ENCODE assay signal across 10 cellular contexts in the genomic region with DNA sequence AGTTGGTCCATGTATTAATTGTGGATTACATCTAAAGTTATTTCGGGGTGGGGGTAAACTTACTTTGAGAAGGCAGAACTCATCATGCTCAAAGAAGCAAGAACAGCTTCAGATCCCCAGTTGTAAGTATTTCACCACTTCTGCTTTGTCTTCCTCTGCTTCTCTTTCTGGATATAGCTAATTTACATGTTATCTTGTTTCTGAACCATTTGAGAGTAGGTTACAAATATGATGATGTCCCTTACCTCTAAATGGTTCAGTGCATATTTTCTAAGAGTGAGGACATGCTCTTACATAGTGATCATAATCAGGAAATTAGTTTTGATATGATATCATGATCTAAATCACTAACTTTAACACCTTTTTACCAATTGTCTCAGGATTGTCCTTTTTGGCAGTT. TPM values are rescaled to one million over a fixed set of nuclear protein-coding genes. Genes with fewer than 3 reads are reported as not detected.
DNase-seq lines count a peak whose midpoint lies in the region; ATAC-seq and TF ChIP-seq lines count a peak whose summit lies in the region.
"Had no signal": no experiment of that assay in that cellular context is flagged by ENCODE, and none has a peak within 500 bp of the region (broad histone marks: within the 10 kb centered on the region; RNA-seq: fewer than 3 reads in every experiment).

No MANE protein-coding gene starts in this region.

- H3K79me2 ChIP-seq in smooth muscle cell (ENCODE audit: low read depth) = peaks cover 86% of the 10 kb centered on the region

- peaks cover 91% of the 10 kb centered on the region for H4K20me1 ChIP-seq in smooth muscle cell (ENCODE audit: low read depth)

- peak overlapping the region; percentile 48 for H3K9ac ChIP-seq in smooth muscle cell (ENCODE audit: low read depth)

- peaks cover 53% of the 10 kb centered on the region for H3F3A ChIP-seq in smooth muscle cell (ENCODE audit: low read depth)

- no peak for TF ChIP-seq CTCF in smooth muscle cell (IDR thresholded peaks at IDR 0.05; ENCODE audit: borderline replicate concordance, insufficient read depth, poor library complexity, severe bottlenecking)

- H3K27ac ChIP-seq in smooth muscle cell (ENCODE audit: low read depth) = peak overlapping the region; percentile 99

- peak; percentile 95 for DNase-seq in NOMO-1 treated with DMSO at 0.1 percent for 48 hours (lab: John Stamatoyannopoulos, UW; ENCODE audit: unreplicated experiment)
- no peak for DNase-seq in smooth muscle cell (lab: John Stamatoyannopoulos, UW; ENCODE audit: unreplicated experiment)
- no peak for DNase-seq in DMS53 treated with DMSO at 0.1 percent for 48 hours (lab: John Stamatoyannopoulos, UW; ENCODE audit: unreplicated experiment)
- DNase-seq in cerebellar nuclear complex (lab: John Stamatoyannopoulos, UW) = no peak
- no peak for DNase-seq in posterior vena cava (ENCODE audit: low spot score)
- DNase-seq: NCI-H774 had no signal

- no peaks in the 10 kb centered on the region for H3K36me3 ChIP-seq in smooth muscle cell (ENCODE audit: low read depth)
- H3K36me3 ChIP-seq: thoracic aorta had no signal

- 71% methylated on average over 1 of the region's 1 CpG for WGBS in smooth muscle cell (ENCODE audit: low lambda C conversion rate)

- H3K4me3 ChIP-seq in smooth muscle cell = no peak overlapping the region

- H2AFZ ChIP-seq in smooth muscle cell (ENCODE audit: low read depth) = no peak overlapping the region

- ATAC-seq in GM19035 (IDR thresholded peaks at IDR 0.05; ENCODE audit: unreplicated experiment) (peak; percentile 71), HG02852 (IDR thresholded peaks at IDR 0.05; ENCODE audit: unreplicated experiment) (peak; percentile 66), HG02571 (IDR thresholded peaks at IDR 0.05; ENCODE audit: unreplicated experiment) (no peak)

- intact Hi-C loops in posterior vena cava (cut with DNase I) = no loop called here

- no peaks in the 10 kb centered on the region for H3K27me3 ChIP-seq in smooth muscle cell (ENCODE audit: low read depth)

- peaks cover 43% of the 10 kb centered on the region for H3K4me1 ChIP-seq in smooth muscle cell (ENCODE audit: low read depth)

- H3K4me2 ChIP-seq in smooth muscle cell = peak overlapping the region; percentile 83

- no peaks in the 10 kb centered on the region for H3K9me3 ChIP-seq in smooth muscle cell (replicated peaks; ENCODE audit: low read depth)
- H3K9me3 ChIP-seq: thoracic aorta had no signal

RNA-seq across cellular contexts. Expression of gene TRIO, which starts 11.9 kb away (rescaled TPM):
- 109 and 118 TPM in 2 replicates for total RNA-seq in smooth muscle cell
- 10.2 and 30.3 TPM in 2 replicates for polyA plus RNA-seq in smooth muscle cell
- 100 to 1,000 TPM; 181 to 202 TPM for total RNA-seq in posterior vena cava
